23 cellular contexts compared by ENCODE assay signal in the genomic region with DNA sequence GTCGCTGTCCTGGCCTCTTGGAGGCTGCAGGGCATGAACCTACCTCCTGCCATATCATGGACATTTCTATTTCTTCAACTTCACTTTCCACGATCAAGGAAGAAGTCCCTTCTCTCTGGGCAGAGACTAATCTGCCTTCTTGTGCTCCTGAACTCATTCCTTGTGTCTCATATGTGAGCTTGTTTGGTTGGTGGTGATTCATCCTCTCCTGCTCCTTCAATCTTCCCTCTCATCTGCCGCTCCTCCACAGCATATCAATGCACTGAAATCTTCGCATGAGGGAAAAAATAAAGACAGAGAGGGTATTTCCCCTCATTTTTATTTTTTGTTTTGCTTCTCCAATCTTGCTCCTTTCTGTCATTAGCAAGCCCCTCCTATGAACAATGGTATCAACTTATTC.
"Had no signal": no experiment of that assay in that cellular context is flagged by ENCODE, and none has a peak within 500 bp of the region (broad histone marks: within the 10 kb centered on the region; RNA-seq: fewer than 3 reads in every experiment).

No MANE protein-coding gene starts in this region.

- H3K27me3 ChIP-seq: colonic mucosa, esophagus muscularis mucosa, ovary, right lobe of liver, suprapubic skin, transverse colon, upper lobe of right lung, uterus had no signal

- H3K4me3 ChIP-seq: colonic mucosa, esophagus muscularis mucosa, ovary, right lobe of liver, suprapubic skin, transverse colon, upper lobe of right lung, uterus had no signal

- H3K36me3 Mint-ChIP-seq: natural killer cell had no signal

- ATAC-seq: left lobe of liver; natural killer cell; right lobe of liver; stimulated activated naive CD8-positive, alpha-beta T cell treated with anti-CD3 and anti-CD28 coated beads, Interleukin-15, amount 100 ng/mL, for 72 hours; upper lobe of right lung had no signal

- H3K9me3 ChIP-seq: colonic mucosa, esophagus muscularis mucosa, ovary, right lobe of liver, suprapubic skin, transverse colon, upper lobe of right lung, uterus had no signal

- H3K4me1 ChIP-seq: colonic mucosa, esophagus muscularis mucosa, right lobe of liver, suprapubic skin, transverse colon, upper lobe of right lung, uterus had no signal

- DNase-seq: colonic mucosa; effector CD8-positive, alpha-beta T cell; endodermal cell; foreskin melanocyte; head of caudate nucleus; mesendoderm; natural killer cell; occipital lobe; ovary; retina; right lobe of liver; small intestine; stimulated activated CD4-positive, alpha-beta T cell treated with anti-CD3 and anti-CD28 coated beads, Interleukin-15, amount 100 ng/mL, for 24 hours; stimulated activated CD4-positive, alpha-beta T cell treated with anti-CD3 and anti-CD28 coated beads, Interleukin-2, amount 100 ng/mL, for 48 hours; stimulated activated naive CD4-positive, alpha-beta T cell; stimulated activated naive CD8-positive, alpha-beta T cell treated with anti-CD3 and anti-CD28 coated beads, Interleukin-15, amount 100 ng/mL, for 72 hours; transverse colon; upper lobe of right lung; uterus had no signal

- H3K36me3 ChIP-seq: colonic mucosa, esophagus muscularis mucosa, ovary, right lobe of liver, suprapubic skin, transverse colon, upper lobe of right lung, uterus had no signal

- H3K27me3 Mint-ChIP-seq: dendritic cell treated with granulocyte-macrophage colony-stimulating factor and Interleukin-4, amounts not matched to agents 40 ng/mL and 50 ng/mL, for 4 days; stimulated activated naive CD8-positive, alpha-beta T cell treated with anti-CD3 and anti-CD28 coated beads, Interleukin-15, amount 100 ng/mL, for 72 hours had no signal

- H3K27ac Mint-ChIP-seq: dendritic cell treated with granulocyte-macrophage colony-stimulating factor and Interleukin-4, amounts not matched to agents 40 ng/mL and 50 ng/mL, for 4 days; endodermal cell; natural killer cell; stimulated activated naive CD8-positive, alpha-beta T cell treated with anti-CD3 and anti-CD28 coated beads, Interleukin-15, amount 100 ng/mL, for 72 hours had no signal

- H3K4me3 Mint-ChIP-seq: dendritic cell treated with granulocyte-macrophage colony-stimulating factor and Interleukin-4, amounts not matched to agents 40 ng/mL and 50 ng/mL, for 4 days; endodermal cell; natural killer cell; stimulated activated naive CD8-positive, alpha-beta T cell treated with anti-CD3 and anti-CD28 coated beads, Interleukin-15, amount 100 ng/mL, for 72 hours had no signal

- H3K4me1 Mint-ChIP-seq: endodermal cell; natural killer cell; stimulated activated naive CD8-positive, alpha-beta T cell treated with anti-CD3 and anti-CD28 coated beads, Interleukin-15, amount 100 ng/mL, for 72 hours had no signal

- H3K27ac ChIP-seq: colonic mucosa, esophagus muscularis mucosa, ovary, right lobe of liver, suprapubic skin, transverse colon, upper lobe of right lung, uterus had no signal

- H3K9me3 Mint-ChIP-seq: dendritic cell treated with granulocyte-macrophage colony-stimulating factor and Interleukin-4, amounts not matched to agents 40 ng/mL and 50 ng/mL, for 4 days; endodermal cell; stimulated activated naive CD8-positive, alpha-beta T cell treated with anti-CD3 and anti-CD28 coated beads, Interleukin-15, amount 100 ng/mL, for 72 hours had no signal
